20 cellular contexts compared by ENCODE assay signal in the genomic region with DNA sequence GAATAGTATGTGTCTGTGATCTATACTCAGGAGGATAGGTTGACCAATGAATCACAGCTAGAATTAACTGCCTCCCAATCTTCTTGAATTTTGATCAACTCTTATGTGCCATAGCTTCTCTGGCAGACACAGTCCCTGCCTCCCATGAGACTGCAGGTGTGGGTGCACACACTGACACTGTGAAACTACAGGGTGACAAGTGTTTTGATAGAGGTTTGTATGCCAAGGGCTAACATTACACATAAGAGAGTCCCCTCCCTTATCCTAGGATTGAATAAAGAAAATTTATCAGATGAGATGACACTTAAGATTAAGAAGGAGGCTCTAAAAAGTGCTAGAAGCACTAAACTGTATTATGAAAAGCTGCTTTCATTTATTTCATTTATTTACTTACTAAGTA.
DNase-seq lines count a peak whose midpoint lies in the region; TF ChIP-seq lines count a peak whose summit lies in the region.
"Had no signal": no experiment of that assay in that cellular context is flagged by ENCODE, and none has a peak within 500 bp of the region (broad histone marks: within the 10 kb centered on the region; RNA-seq: fewer than 3 reads in every experiment).

No MANE protein-coding gene starts in this region.

- H3K36me3 ChIP-seq in OCI-LY7 (ENCODE audit: insufficient read depth, low read length) (peaks cover 3% of the 10 kb centered on the region; the same call in 1 of the 2 replicates), endodermal cell (ENCODE audit: control insufficient read depth, insufficient read depth, low read length) (no peaks in the 10 kb centered on the region)
- H3K36me3 ChIP-seq: BLaER1 had no signal

- BruUV-seq in OCI-LY7 (replicated peaks; lab: Mats Ljungman, UMichigan), result no TSS peak

- CTCF ChIA-PET in OCI-LY7 (lab: Charles Lee; ENCODE audit: unreplicated experiment), result no interaction called here
- CTCF ChIA-PET in RWPE1 (lab: Yijun Ruan, JAX), result interaction anchor here (0.6 kb wide), 1 partner anchor 497 kb away, joined by 3 read pairs; no protein-coding TSS in a partner anchor
- CTCF ChIA-PET in GM10248 (lab: Yijun Ruan, JAX), result interaction anchor here (0.7 to 1.3 kb wide), 2 partner anchors 8 to 19 kb away, joined by 3 read pairs; no protein-coding TSS in a partner anchor

- H3K4me1 ChIP-seq in OCI-LY7 (ENCODE audit: insufficient read depth, low read length, poor library complexity, severe bottlenecking) (peaks cover 9% of the 10 kb centered on the region), endodermal cell (ENCODE audit: control insufficient read depth, insufficient read depth, low read length) (no peaks in the 10 kb centered on the region)
- H3K4me1 ChIP-seq: BLaER1 had no signal

- peak; percentile 84 for DNase-seq in DMS79 (lab: John Stamatoyannopoulos, UW)
- DNase-seq in NCI-H128 (lab: John Stamatoyannopoulos, UW; ENCODE audit: unreplicated experiment), result peak; percentile 57
- peak; percentile 2 for DNase-seq in NCI-H2107 (lab: John Stamatoyannopoulos, UW)
- peak; percentile 45 for DNase-seq in OCI-LY7 (ENCODE audit: low spot score)
- DNase-seq in endodermal cell, result no peak
- DNase-seq in C1 segment of cervical spinal cord (lab: John Stamatoyannopoulos, UW), result no peak
- no peak for DNase-seq in RWPE1 (ENCODE audit: low spot score)
- DNase-seq in GM10248 (ENCODE audit: extremely low spot score), result no peak
- DNase-seq: CD4-positive, alpha-beta T cell; DMS53; GF-D8; NCI-H1092; NCI-H2029; NCI-H524; NCI-H774; SHP77 treated with DMSO at 0.1 percent for 48 hours; T-helper 1 cell had no signal

- H3K9ac ChIP-seq in endodermal cell (ENCODE audit: extremely low read depth, low read length, poor library complexity, severe bottlenecking), result no peak overlapping the region
- H3K9ac ChIP-seq: BLaER1 had no signal

- H3K36me3 Mint-ChIP-seq in endodermal cell (ENCODE audit: low read depth), result no peaks in the 10 kb centered on the region

- H2AFZ ChIP-seq in OCI-LY7 (ENCODE audit: low read length), result peak overlapping the region; percentile 34

- H3K4me3 ChIP-seq in OCI-LY7 (ENCODE audit: low read depth, low read length, poor library complexity, severe bottlenecking), result no peak overlapping the region
- no peak overlapping the region for H3K4me3 ChIP-seq in endodermal cell (ENCODE audit: low read length)
- H3K4me3 ChIP-seq: BLaER1 had no signal

- no peaks in the 10 kb centered on the region for H3K4me1 Mint-ChIP-seq in endodermal cell

- no peak overlapping the region for H3K4me3 Mint-ChIP-seq in endodermal cell
- H3K4me3 Mint-ChIP-seq: CD4-positive, alpha-beta T cell; T-helper 2 cell treated with Interferon-gamma antibody and Interleukin-4, amounts not matched to agents 5 μg/mL and 100 μg/mL, for 36 hours had no signal

- 0 out of 2 replicates have a peak, but pooled peaks cover 6% of the 10 kb centered on the region for H3K9me3 ChIP-seq in OCI-LY7 (ENCODE audit: low read length)
- no peaks in the 10 kb centered on the region for H3K9me3 ChIP-seq in endodermal cell (ENCODE audit: control insufficient read depth, low read length)
- H3K9me3 ChIP-seq: BLaER1 had no signal

- no peak overlapping the region for H3K27ac ChIP-seq in OCI-LY7 (ENCODE audit: low read depth, low read length, poor library complexity, severe bottlenecking)
- H3K27ac ChIP-seq in endodermal cell (ENCODE audit: low read depth, low read length), result no peak overlapping the region
- no peak overlapping the region for H3K27ac ChIP-seq in RWPE1
- H3K27ac ChIP-seq: BLaER1, HL-60 had no signal

- H3K79me2 ChIP-seq in OCI-LY7 (ENCODE audit: insufficient read depth, low read depth, low read length), result no peaks in the 10 kb centered on the region

- POLR2A ChIA-PET in OCI-LY7 (lab: Charles Lee), result interaction anchor here (0.5 to 2.2 kb wide), 11 partner anchors 9 to 477 kb away, joined by 3 to 11 read pairs (median 4); partner anchors contain the start of gene CFAP299
- POLR2A ChIA-PET in RWPE1 (lab: Yijun Ruan, JAX; ENCODE audit: low non-redundant PET), result no interaction called here
- POLR2A ChIA-PET in GM10248 (lab: Yijun Ruan, JAX), result no interaction called here

- TF ChIP-seq CTCF in OCI-LY7 (conservative IDR thresholded peaks at IDR 0.05; ENCODE audit: low read length), result no peak
- TF ChIP-seq CTCF in endodermal cell (conservative IDR thresholded peaks at IDR 0.05), result no peak
- no peak for TF ChIP-seq CTCF in RWPE1 (conservative IDR thresholded peaks at IDR 0.05; ENCODE audit: low read depth)
- no peak for TF ChIP-seq CTCF in GM10248 (IDR thresholded peaks at IDR 0.05; ENCODE audit: control extremely low read depth, extremely low read depth, low read depth, missing control alignments)

- H3K27me3 ChIP-seq in endodermal cell (ENCODE audit: control insufficient read depth, insufficient read depth, low read length, poor library complexity, severe bottlenecking), result no peaks in the 10 kb centered on the region
- H3K27me3 ChIP-seq: BLaER1 had no signal

- H3K27me3 Mint-ChIP-seq in endodermal cell (ENCODE audit: insufficient read depth), result no peaks in the 10 kb centered on the region

- H3K4me2 ChIP-seq in OCI-LY7 (ENCODE audit: low read length), result peak overlapping the region; percentile 24; the same call in 1 of the 2 replicates
- H3K4me2 ChIP-seq: BLaER1 had no signal

- H3K9me2 ChIP-seq in OCI-LY7 (ENCODE audit: insufficient read depth, low read length), result no peaks in the 10 kb centered on the region

- intact Hi-C loops in OCI-LY7 (cut with micrococcal nuclease; ENCODE audit: unreplicated experiment), result no loop called here

- no peak overlapping the region for H3K27ac Mint-ChIP-seq in endodermal cell
- H3K27ac Mint-ChIP-seq: CD4-positive, alpha-beta T cell; T-helper 2 cell treated with Interferon-gamma antibody and Interleukin-4, amounts not matched to agents 5 μg/mL and 100 μg/mL, for 36 hours had no signal

- H4K20me1 ChIP-seq in OCI-LY7 (ENCODE audit: insufficient read depth, low read length), result no peaks in the 10 kb centered on the region
- H4K20me1 ChIP-seq: BLaER1 had no signal

- no peaks in the 10 kb centered on the region for H3K9me3 Mint-ChIP-seq in endodermal cell
- H3K9me3 Mint-ChIP-seq: CD4-positive, alpha-beta T cell; T-helper 2 cell treated with Interferon-gamma antibody and Interleukin-4, amounts not matched to agents 5 μg/mL and 100 μg/mL, for 36 hours had no signal

Comparison
In these comparisons a context has a peak if more than half of its experiments do, and no peak if none do; other contexts are left out.
1. DNase-seq: peak in DMS79 (single experiment), NCI-H128 (single experiment), NCI-H2107 (single experiment) and OCI-LY7 (single experiment); none in endodermal cell (single experiment), C1 segment of cervical spinal cord (0 of 14), RWPE1 (single experiment) and GM10248 (single experiment).